In the genomic region with DNA sequence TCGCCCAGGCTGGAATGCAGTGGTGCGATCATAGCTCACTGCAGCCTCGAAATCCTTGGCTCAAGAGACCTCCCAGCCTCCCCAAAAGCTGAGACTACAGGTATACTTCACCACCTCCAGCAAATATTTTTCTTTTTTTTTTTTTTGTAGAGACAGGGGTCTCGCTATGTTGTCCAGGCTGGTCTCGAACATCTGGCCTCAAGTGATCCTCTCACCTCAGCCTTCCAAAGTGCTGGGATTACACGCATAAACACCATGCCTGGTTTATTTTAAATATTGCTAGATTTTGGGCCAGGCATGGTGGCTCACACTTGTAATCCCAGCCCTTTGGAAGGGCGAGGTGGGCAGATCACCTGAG, we compare ENCODE assay signal across 9 cellular contexts. TPM values are rescaled to one million over a fixed set of nuclear protein-coding genes. Genes with fewer than 3 reads are reported as not detected.
DNase-seq lines count a peak whose midpoint lies in the region; ATAC-seq and TF ChIP-seq lines count a peak whose summit lies in the region.
"Had no signal": no experiment of that assay in that cellular context is flagged by ENCODE, and none has a peak within 500 bp of the region (broad histone marks: within the 10 kb centered on the region; RNA-seq: fewer than 3 reads in every experiment).

No MANE protein-coding gene starts in this region.

- ATAC-seq in left ventricle myocardium superior (no peak), HG03196 (IDR thresholded peaks at IDR 0.05; ENCODE audit: unreplicated experiment) (no peak)

- no peak for TF ChIP-seq CTCF in cardiac muscle cell (IDR thresholded peaks at IDR 0.05; ENCODE audit: low read depth, low read length)
- no peak for TF ChIP-seq CTCF in brain microvascular endothelial cell (IDR thresholded peaks at IDR 0.05; ENCODE audit: low read depth, low read length, missing control alignments)
- no peak for TF ChIP-seq CTCF in uterus (IDR thresholded peaks at IDR 0.05)

- H3K4me3 ChIP-seq in cardiac muscle cell (no peak overlapping the region), brain microvascular endothelial cell (ENCODE audit: low read depth, low read length) (peak overlapping the region; percentile 46), mesendoderm (ENCODE audit: low read length) (no peak overlapping the region), uterus (no peak overlapping the region)

- no peaks in the 10 kb centered on the region for H3K27me3 ChIP-seq in cardiac muscle cell
- no peaks in the 10 kb centered on the region for H3K27me3 ChIP-seq in brain microvascular endothelial cell (replicated peaks)
- no peaks in the 10 kb centered on the region for H3K27me3 ChIP-seq in mesendoderm (ENCODE audit: insufficient read depth, low read length, poor library complexity)
- no peaks in the 10 kb centered on the region for H3K27me3 ChIP-seq in uterus

- DNase-seq in cardiac muscle cell (ENCODE audit: low read depth in 1 of 2, low spot score in 1 of 2), result no peak
- DNase-seq in left ventricle myocardium superior, result no peak
- DNase-seq in brain microvascular endothelial cell, result no peak
- no peak for DNase-seq in mesendoderm
- no peak for DNase-seq in uterus
- DNase-seq in NCI-H1694 (lab: John Stamatoyannopoulos, UW), result no peak
- no peak for DNase-seq in NCI-H2227 treated with DMSO at 0.1 percent for 48 hours (lab: John Stamatoyannopoulos, UW)
- DNase-seq: NCI-H146 had no signal

- no peak for TF ChIP-seq POLR2A in uterus (IDR thresholded peaks at IDR 0.05)

- no peak overlapping the region for H2BK15ac ChIP-seq in mesendoderm (replicated peaks; ENCODE audit: low read depth)

- no peak overlapping the region for H2AK5ac ChIP-seq in mesendoderm (ENCODE audit: low read length)

- peak overlapping the region; percentile 21 for H3K4me2 ChIP-seq in mesendoderm (ENCODE audit: low read length)

- H2BK120ac ChIP-seq in mesendoderm (ENCODE audit: low read depth, low read length), result no peak overlapping the region

- H2BK5ac ChIP-seq in mesendoderm (ENCODE audit: low read length), result no peak overlapping the region

- peaks cover 11% of the 10 kb centered on the region for H3K4me1 ChIP-seq in cardiac muscle cell (ENCODE audit: low read depth)
- H3K4me1 ChIP-seq in mesendoderm (ENCODE audit: control insufficient read depth, low read depth, low read length), result peaks cover 4% of the 10 kb centered on the region
- H3K4me1 ChIP-seq in uterus, result no peaks in the 10 kb centered on the region

- intact Hi-C loops in left ventricle myocardium superior (cut with micrococcal nuclease) (no loop called here), uterus (cut with DNase I; ENCODE audit: low total_unique reads) (no loop called here)

- no peak overlapping the region for H4K8ac ChIP-seq in mesendoderm (ENCODE audit: low read depth, low read length)

- H3K36me3 ChIP-seq in cardiac muscle cell (no peaks in the 10 kb centered on the region), brain microvascular endothelial cell (replicated peaks) (no peaks in the 10 kb centered on the region), mesendoderm (ENCODE audit: control insufficient read depth, insufficient read depth, low read length) (peaks cover 2% of the 10 kb centered on the region), uterus (no peaks in the 10 kb centered on the region)

- H3K79me2 ChIP-seq in mesendoderm (ENCODE audit: control insufficient read depth, insufficient read depth, low read length), result no peaks in the 10 kb centered on the region

- H3K27ac ChIP-seq in cardiac muscle cell (peak overlapping the region; percentile 94), brain microvascular endothelial cell (no peak overlapping the region), mesendoderm (ENCODE audit: low read depth, low read length) (no peak overlapping the region), uterus (peak overlapping the region; percentile 94 to 99)

- no peak overlapping the region for H4K5ac ChIP-seq in mesendoderm (ENCODE audit: low read length)

- in situ Hi-C loops in brain microvascular endothelial cell (cut with HindIII; ENCODE audit: low pct_ligation_motif_present, low sequenced_read_pairs), result no loop called here

- peak overlapping the region; percentile 49 for H3K4ac ChIP-seq in mesendoderm (ENCODE audit: low read depth, low read length)

- H3K9ac ChIP-seq in mesendoderm (ENCODE audit: low read length), result peak overlapping the region; percentile 39

- no peaks in the 10 kb centered on the region for H3K79me1 ChIP-seq in mesendoderm (ENCODE audit: low read length)

- H3K9me3 ChIP-seq in cardiac muscle cell (ENCODE audit: low read depth) (no peaks in the 10 kb centered on the region), uterus (no peaks in the 10 kb centered on the region)

- WGBS in mesendoderm (ENCODE audit: extremely low coverage, insufficient coverage, low lambda C conversion rate), result no CpG with 5 or more reads among the region's 7 CpGs

- H3K56ac ChIP-seq in mesendoderm (ENCODE audit: low read length), result peak overlapping the region; percentile 61

- no peak overlapping the region for H3K23ac ChIP-seq in mesendoderm (ENCODE audit: low read length)

- H3K18ac ChIP-seq in mesendoderm (ENCODE audit: low read length), result no peak overlapping the region

RNA-seq across cellular contexts. Expression of a gene that starts 26.7 kb away (rescaled TPM):
- total RNA-seq in cardiac muscle cell (831 and 1,139 TPM in 2 replicates), left ventricle myocardium superior (1,197 TPM), uterus (1,000 to 10,000 TPM in 2 of 4 donors, 100 to 1,000 TPM in 2; 821 to 1,719 (median 1,034) TPM)
- 897 and 1,281 TPM in 2 replicates for polyA plus RNA-seq in cardiac muscle cell
- 737 TPM for polyA plus RNA-seq in mesendoderm (2013, experiment 1 of 2)
- polyA plus RNA-seq in mesendoderm (2013, experiment 2 of 2), result 751 TPM

RNA-seq across cellular contexts. Expression of a gene that starts 47.8 kb away (rescaled TPM):
- total RNA-seq in cardiac muscle cell (12.9 and 13.2 TPM in 2 replicates), left ventricle myocardium superior (5.0 TPM), uterus (10 to 100 TPM in 2 of 4 donors, 1 to 10 TPM in 1, under 1 TPM in 1; 0.88 to 18.9 (median 7.2) TPM)
- polyA plus RNA-seq in cardiac muscle cell, result 4.8 and 6.0 TPM in 2 replicates
- polyA plus RNA-seq in mesendoderm (2013, experiment 1 of 2), result 26.3 TPM
- polyA plus RNA-seq in mesendoderm (2013, experiment 2 of 2), result 26.5 TPM

RNA-seq across cellular contexts. Expression of a gene that starts 52.3 kb away (rescaled TPM):
- total RNA-seq in cardiac muscle cell (3.5 and 7.5 TPM in 2 replicates), left ventricle myocardium superior (4.2 TPM), uterus (1 to 10 TPM in 3 of 4 donors, under 1 TPM in 1; 0.59 to 8.9 (median 3.2) TPM)
- polyA plus RNA-seq in cardiac muscle cell, result 2.5 and 4.3 TPM in 2 replicates
- 6.5 TPM for polyA plus RNA-seq in mesendoderm (2013, experiment 1 of 2)
- 6.6 TPM for polyA plus RNA-seq in mesendoderm (2013, experiment 2 of 2)

Comparison
In these comparisons a context has a peak if more than half of its experiments do, and no peak if none do; other contexts are left out.
1. H3K27ac ChIP-seq: peak in cardiac muscle cell (single experiment) and uterus (2 of 2); none in brain microvascular endothelial cell (single experiment) and mesendoderm (single experiment).